ENCODE assay signal across 27 cellular contexts in genomic region chr3:171149717-171150116, GRCh38.
"Had no signal": no experiment of that assay in that cellular context is flagged by ENCODE, and none has a peak within 500 bp of the region (broad histone marks: within the 10 kb centered on the region; RNA-seq: fewer than 3 reads in every experiment).

No MANE protein-coding gene starts in this region.

- ATAC-seq: natural killer cell; psoas muscle; right cardiac atrium; stimulated activated memory B cell treated with anti-CD40 and anti-IgM and Interleukin-4, amounts not matched to agents 10 μg/mL and 1 μg/mL and 100 μg/mL, for 72 hours; stimulated activated naive CD8-positive, alpha-beta T cell treated with anti-CD3 and anti-CD28 coated beads, Interleukin-15, amount 100 ng/mL, for 72 hours; stimulated activated naive CD8-positive, alpha-beta T cell treated with anti-CD3 and anti-CD28 coated beads, Interleukin-15, Interleukin-2, amounts not matched to agents 100 U/mL and 50 U/mL, for 24 hours had no signal

- H2AFZ ChIP-seq: neural progenitor cell, parathyroid adenoma had no signal

- H3K4me2 ChIP-seq: neural progenitor cell, smooth muscle cell had no signal

- H3K9me3 ChIP-seq: ovary, psoas muscle, spleen, suprapubic skin, testis, tibial artery, transverse colon, vagina had no signal

- H3K27ac ChIP-seq: neural progenitor cell, ovary, parathyroid adenoma, psoas muscle, skin epidermis, spleen, suprapubic skin, testis, tibial artery, transverse colon, vagina had no signal

- H3K79me2 ChIP-seq: parathyroid adenoma had no signal

- H3K36me3 ChIP-seq: neural progenitor cell, ovary, suprapubic skin, vagina had no signal

- DNase-seq: natural killer cell; occipital lobe; ovary; posterior cingulate gyrus; psoas muscle; right cardiac atrium; spleen; stimulated activated CD4-positive, alpha-beta T cell treated with anti-CD3 and anti-CD28 coated beads, Interleukin-12 subunit alpha, Interleukin-12 subunit beta, amount 100 ng/mL, for 4 hours; stimulated activated CD4-positive, alpha-beta T cell treated with anti-CD3 and anti-CD28 coated beads, Interleukin-1b, Interleukin-23, amount 100 ng/mL, for 48 hours; stimulated activated CD4-positive, alpha-beta T cell treated with anti-CD3 and anti-CD28 coated beads, Interleukin-4, amount 100 ng/mL, for 1 hour; stimulated activated CD4-positive, alpha-beta T cell treated with anti-CD3 and anti-CD28 coated beads, Interleukin-4, amount 100 ng/mL, for 4 hours; stimulated activated CD8-positive, alpha-beta memory T cell treated with anti-CD3 and anti-CD28 coated beads, Interleukin-4, amount 100 ng/mL, for 48 hours; stimulated activated naive CD4-positive, alpha-beta T cell; stimulated activated naive CD8-positive, alpha-beta T cell treated with anti-CD3 and anti-CD28 coated beads, Interleukin-15, amount 100 ng/mL, for 72 hours; stimulated activated naive CD8-positive, alpha-beta T cell treated with anti-CD3 and anti-CD28 coated beads, Interleukin-15, Interleukin-2, amounts not matched to agents 100 U/mL and 50 U/mL, for 24 hours; substantia nigra; testis; tibial artery; transverse colon had no signal

- H3K4me3 ChIP-seq: neural progenitor cell, ovary, psoas muscle, skin epidermis, smooth muscle cell, spleen, suprapubic skin, testis, tibial artery, transverse colon, vagina had no signal

- H3K9ac ChIP-seq: neural progenitor cell, parathyroid adenoma had no signal

- H3K27me3 ChIP-seq: neural progenitor cell, ovary, spleen, suprapubic skin, testis, tibial artery, transverse colon, vagina had no signal

- FAIRE-seq: urothelium cell line had no signal

- H3K4me1 ChIP-seq: neural progenitor cell, parathyroid adenoma, psoas muscle, spleen, suprapubic skin, testis, tibial artery, transverse colon, vagina had no signal
